In genomic region chr2:128300151-128300550, GRCh38 we compare ENCODE assay signal across 14 cellular contexts.
"Had no signal": no experiment of that assay in that cellular context is flagged by ENCODE, and none has a peak within 500 bp of the region (broad histone marks: within the 10 kb centered on the region; RNA-seq: fewer than 3 reads in every experiment).

No MANE protein-coding gene starts in this region.

- H3K27me3 ChIP-seq: esophagus muscularis mucosa, pancreas had no signal

- H3K27me3 Mint-ChIP-seq: activated CD4-positive, alpha-beta T cell treated with anti-CD3 and anti-CD28 coated beads for 36 hours; activated naive CD4-positive, alpha-beta T cell treated with anti-CD3 and anti-CD28 coated beads, Interleukin-2, amount 50 U/mL, for 24 hours had no signal

- H3K4me3 Mint-ChIP-seq: activated CD4-positive, alpha-beta T cell treated with anti-CD3 and anti-CD28 coated beads for 36 hours; activated naive CD4-positive, alpha-beta T cell treated with anti-CD3 and anti-CD28 coated beads, Interleukin-2, amount 50 U/mL, for 24 hours; neural crest cell; WTC11 had no signal

- DNase-seq: activated CD4-positive, alpha-beta T cell treated with anti-CD3 and anti-CD28 coated beads for 36 hours; activated CD4-positive, alpha-beta T cell treated with anti-CD3 and anti-CD28 coated beads, Interleukin-2, amount 50 U/mL, for 48 hours; activated gamma-delta T cell; dermis blood vessel endothelial cell; effector memory CD4-positive, alpha-beta T cell; left ventricle myocardium inferior; stimulated activated CD4-positive, alpha-beta T cell treated with anti-CD3 and anti-CD28 coated beads, Interleukin-15, amount 100 ng/mL, for 24 hours; stimulated activated CD4-positive, alpha-beta T cell treated with anti-CD3 and anti-CD28 coated beads, Interleukin-2, amount 100 ng/mL, for 48 hours had no signal

- H3K27ac ChIP-seq: left ventricle myocardium inferior, pancreas had no signal

- H3K9me3 ChIP-seq: esophagus muscularis mucosa, left ventricle myocardium inferior, pancreas, thoracic aorta had no signal

- H3K27ac Mint-ChIP-seq: activated CD4-positive, alpha-beta T cell treated with anti-CD3 and anti-CD28 coated beads for 36 hours; activated naive CD4-positive, alpha-beta T cell treated with anti-CD3 and anti-CD28 coated beads, Interleukin-2, amount 50 U/mL, for 24 hours; WTC11 had no signal

- H3K4me3 ChIP-seq: esophagus muscularis mucosa, left ventricle myocardium inferior, pancreas, thoracic aorta had no signal

- ATAC-seq: activated CD4-positive, alpha-beta T cell treated with anti-CD3 and anti-CD28 coated beads for 36 hours; pancreas had no signal

- H3K36me3 ChIP-seq: esophagus muscularis mucosa, left ventricle myocardium inferior, pancreas, thoracic aorta had no signal

- H3K9me3 Mint-ChIP-seq: activated naive CD4-positive, alpha-beta T cell treated with anti-CD3 and anti-CD28 coated beads, Interleukin-2, amount 50 U/mL, for 24 hours; neural crest cell had no signal
